8 cellular contexts compared by ENCODE assay signal in the genomic region with DNA sequence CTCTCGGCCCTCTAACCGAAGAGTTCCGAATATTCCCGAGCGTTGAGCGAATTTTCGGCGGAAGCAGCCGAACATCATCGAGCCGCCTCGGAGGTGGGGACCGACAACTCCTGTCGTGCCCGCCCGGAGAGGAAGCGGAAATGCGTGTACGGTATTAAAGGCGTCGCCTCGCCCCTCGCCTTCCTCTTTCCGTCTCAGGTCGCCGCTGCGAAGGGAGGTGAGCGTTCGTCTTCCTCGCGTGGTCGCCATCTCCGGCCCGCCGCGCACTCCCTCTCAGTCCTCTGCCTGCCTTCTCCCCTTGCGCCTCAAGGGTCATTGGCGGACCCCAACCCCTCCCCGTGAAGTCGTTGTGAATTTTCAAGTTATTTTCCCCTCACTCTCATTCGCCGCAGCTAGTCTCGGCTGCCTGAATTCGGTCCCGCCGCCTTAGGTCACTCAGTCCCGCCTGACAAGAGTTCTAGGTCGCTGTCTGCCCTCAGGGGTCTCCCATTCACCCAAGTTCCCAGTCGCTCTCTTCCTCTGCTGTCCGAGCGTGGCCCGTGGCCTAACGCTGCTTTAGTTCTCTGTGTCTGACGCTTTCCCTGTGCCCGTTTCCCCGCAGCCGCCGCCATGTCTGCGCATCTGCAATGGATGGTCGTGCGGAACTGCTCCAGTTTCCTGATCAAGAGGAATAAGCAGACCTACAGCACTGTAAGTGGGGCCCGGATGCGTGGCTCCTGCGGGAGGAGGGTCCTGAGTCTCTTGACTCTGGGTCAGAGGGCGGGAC. TPM values are rescaled to one million over a fixed set of nuclear protein-coding genes. Genes with fewer than 3 reads are reported as not detected.
DNase-seq lines count a peak whose midpoint lies in the region; ATAC-seq and TF ChIP-seq lines count a peak whose summit lies in the region.

A gene (plus strand): TSS at position 184 of the 766 bp plus-strand sequence. CDS start 426 bp downstream, at position 610.

- peaks cover 56% of the 10 kb centered on the region for H3K4me1 Mint-ChIP-seq in chondrocyte (ENCODE audit: low read depth)

- ATAC-seq in GM18909 (IDR thresholded peaks at IDR 0.05; ENCODE audit: poor library complexity, unreplicated experiment), result peak; percentile 66
- peak; percentile 72 for ATAC-seq in HG03175 (IDR thresholded peaks at IDR 0.05; ENCODE audit: unreplicated experiment)

- TF ChIP-seq CTCF in chondrocyte (IDR thresholded peaks at IDR 0.05) (peak; percentile 8), kidney epithelial cell (IDR thresholded peaks at IDR 0.05; ENCODE audit: insufficient read depth, low read length, poor library complexity, severe bottlenecking) (no peak)

- no peaks in the 10 kb centered on the region for H3K27me3 ChIP-seq in kidney epithelial cell (ENCODE audit: control insufficient read depth, insufficient read depth, low read length)

- peak; percentile 97 for DNase-seq in AG08396 (ENCODE audit: low spot score)
- DNase-seq in NCI-H510A (lab: John Stamatoyannopoulos, UW), result peak; percentile 94
- DNase-seq in activated CD4-positive, alpha-beta T cell treated with anti-CD3 and anti-CD28 coated beads for 24 hours (ENCODE audit: low read depth in 2 of 2), result peak; percentile 97 to 98
- DNase-seq in chondrocyte (ENCODE audit: low spot score), result peak; percentile 98
- DNase-seq in kidney epithelial cell (ENCODE audit: low read depth), result peak; percentile 78
- peak; percentile 94 to 96 for DNase-seq in stimulated activated CD4-positive, alpha-beta T cell treated with anti-CD3 and anti-CD28 coated beads, Interleukin-1b, Interleukin-23, amount 100 ng/mL, for 1 hour (ENCODE audit: low read depth in 2 of 2)

- H3K27me3 Mint-ChIP-seq in chondrocyte (ENCODE audit: low read depth), result no peaks in the 10 kb centered on the region

- H3K36me3 Mint-ChIP-seq in chondrocyte (ENCODE audit: low read depth), result peaks cover 21% of the 10 kb centered on the region

- peak within 1 kb of the TSS; percentile 82 for H3K4me3 ChIP-seq in kidney epithelial cell (ENCODE audit: low read depth, low read length)

- no peaks in the 10 kb centered on the region for H3K9me3 Mint-ChIP-seq in chondrocyte (ENCODE audit: low read depth)

- H3K4me3 Mint-ChIP-seq in chondrocyte (ENCODE audit: unreplicated experiment), result peak within 1 kb of the TSS; percentile 99

- peaks cover 4% of the 10 kb centered on the region for H3K36me3 ChIP-seq in kidney epithelial cell (ENCODE audit: control insufficient read depth, insufficient read depth, low read length)

- H3K27ac Mint-ChIP-seq in chondrocyte (ENCODE audit: unreplicated experiment), result peak within 1 kb of the TSS; percentile 99

RNA-seq across cellular contexts. Expression of the gene that starts here (rescaled TPM):
- total RNA-seq in chondrocyte, result 1,343 to 1,376 TPM (median 1,346 TPM) in 3 replicates
- 630 and 742 TPM in 2 replicates for total RNA-seq in kidney epithelial cell

Comparison
In these comparisons a context has a peak if more than half of its experiments do, and no peak if none do; other contexts are left out.
1. Peak in every context shown above with its lines: DNase-seq, ATAC-seq and H3K4me3 ChIP-seq.